ENCODE assay signal across 1 cellular context in the genomic region with DNA sequence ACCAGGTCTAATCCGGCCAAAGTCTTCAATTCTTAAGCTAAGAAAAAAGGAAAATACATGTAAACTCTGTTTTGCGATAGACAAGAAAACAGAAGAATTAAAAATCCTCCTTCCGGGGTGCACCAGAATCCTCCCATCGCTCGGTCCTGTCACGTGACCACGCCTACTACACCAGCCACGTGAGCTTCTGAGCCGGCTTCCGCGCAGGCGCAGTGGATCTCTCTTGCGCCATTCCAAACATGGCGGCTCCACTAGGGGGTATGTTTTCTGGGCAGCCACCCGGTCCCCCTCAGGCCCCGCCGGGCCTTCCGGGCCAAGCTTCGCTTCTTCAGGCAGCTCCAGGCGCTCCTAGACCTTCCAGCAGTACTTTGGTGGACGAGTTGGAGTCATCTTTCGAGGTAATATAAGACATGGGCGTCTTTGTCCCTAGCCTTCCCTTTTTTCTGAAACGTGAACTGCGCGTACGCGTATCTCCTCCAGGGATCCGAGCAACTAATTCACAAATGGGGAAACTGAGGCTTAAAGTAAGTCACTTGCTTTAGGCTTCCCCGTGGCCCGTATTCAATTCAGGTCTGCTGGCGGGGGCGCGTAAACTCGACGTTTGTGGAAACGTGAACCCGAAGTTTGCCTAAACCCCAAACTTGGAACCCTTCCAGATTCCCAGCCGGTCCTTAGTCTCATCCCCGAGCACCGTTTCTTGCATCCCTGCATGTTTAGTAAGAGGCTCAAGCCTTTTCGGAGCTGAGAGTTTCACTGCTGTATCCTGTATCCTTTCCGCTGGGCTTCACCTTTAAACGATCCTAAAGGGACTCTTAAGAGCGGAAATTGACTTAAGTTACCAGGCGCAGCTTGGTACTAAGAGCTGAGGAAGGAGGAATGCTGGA.
TF ChIP-seq lines count a peak whose summit lies in the region.

A gene with protein sequence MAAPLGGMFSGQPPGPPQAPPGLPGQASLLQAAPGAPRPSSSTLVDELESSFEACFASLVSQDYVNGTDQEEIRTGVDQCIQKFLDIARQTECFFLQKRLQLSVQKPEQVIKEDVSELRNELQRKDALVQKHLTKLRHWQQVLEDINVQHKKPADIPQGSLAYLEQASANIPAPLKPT (plus strand): TSS at position 226 of the 884 bp plus-strand sequence. CDS start 14 bp downstream, at position 240.

TF ChIP-seq in HepG2, 621 proteins besides CTCF, POLR2A, EP300 and RAD21 (continued from another document and continues in another):
- no peak for TF ChIP-seq MTA1 (CRISPR knock-in tag; IDR thresholded peaks at IDR 0.05; ENCODE audit: borderline replicate concordance)
- TF ChIP-seq ZBTB20 (CRISPR knock-in tag; IDR thresholded peaks at IDR 0.05; ENCODE audit: borderline replicate concordance, low read depth): no peak
- TF ChIP-seq ZNF772 (CRISPR knock-in tag; IDR thresholded peaks at IDR 0.05): no peak
- TF ChIP-seq ZNF703 (CRISPR knock-in tag; IDR thresholded peaks at IDR 0.05; ENCODE audit: borderline replicate concordance): no peak
- peak; percentile 89 for TF ChIP-seq TAF1 (CRISPR knock-in tag; IDR thresholded peaks at IDR 0.05)
- TF ChIP-seq CBX2 (IDR thresholded peaks at IDR 0.05; ENCODE audit: low read depth, low read length): no peak
- no peak for TF ChIP-seq CBX2 (CRISPR knock-in tag; IDR thresholded peaks at IDR 0.05; ENCODE audit: low read depth)
- no peak for TF ChIP-seq RBM22 (optimal IDR thresholded peaks at IDR 0.05; ENCODE audit: low read length)
- peak; percentile 42; the same call in 1 of the 2 replicates for TF ChIP-seq KLF11 (CRISPR knock-in tag; IDR thresholded peaks at IDR 0.05)
- no peak for TF ChIP-seq ZNF556 (CRISPR knock-in tag; IDR thresholded peaks at IDR 0.05; ENCODE audit: borderline replicate concordance)
- TF ChIP-seq, protein P1, sequence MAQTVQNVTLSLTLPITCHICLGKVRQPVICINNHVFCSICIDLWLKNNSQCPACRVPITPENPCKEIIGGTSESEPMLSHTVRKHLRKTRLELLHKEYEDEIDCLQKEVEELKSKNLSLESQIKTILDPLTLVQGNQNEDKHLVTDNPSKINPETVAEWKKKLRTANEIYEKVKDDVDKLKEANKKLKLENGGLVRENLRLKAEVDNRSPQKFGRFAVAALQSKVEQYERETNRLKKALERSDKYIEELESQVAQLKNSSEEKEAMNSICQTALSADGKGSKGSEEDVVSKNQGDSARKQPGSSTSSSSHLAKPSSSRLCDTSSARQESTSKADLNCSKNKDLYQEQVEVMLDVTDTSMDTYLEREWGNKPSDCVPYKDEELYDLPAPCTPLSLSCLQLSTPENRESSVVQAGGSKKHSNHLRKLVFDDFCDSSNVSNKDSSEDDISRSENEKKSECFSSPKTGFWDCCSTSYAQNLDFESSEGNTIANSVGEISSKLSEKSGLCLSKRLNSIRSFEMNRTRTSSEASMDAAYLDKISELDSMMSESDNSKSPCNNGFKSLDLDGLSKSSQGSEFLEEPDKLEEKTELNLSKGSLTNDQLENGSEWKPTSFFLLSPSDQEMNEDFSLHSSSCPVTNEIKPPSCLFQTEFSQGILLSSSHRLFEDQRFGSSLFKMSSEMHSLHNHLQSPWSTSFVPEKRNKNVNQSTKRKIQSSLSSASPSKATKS (CRISPR knock-in tag; IDR thresholded peaks at IDR 0.05): no peak
- TF ChIP-seq, protein P2, sequence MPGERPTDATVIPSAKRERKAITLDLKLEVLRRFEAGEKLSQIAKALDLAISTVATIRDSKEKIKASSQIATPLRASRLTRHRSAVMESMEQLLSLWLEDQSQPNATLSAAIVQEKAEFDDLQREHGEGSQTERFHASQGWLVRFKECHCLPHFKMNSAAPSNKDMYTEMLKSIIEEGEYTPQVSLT (CRISPR knock-in tag; IDR thresholded peaks at IDR 0.05; ENCODE audit: borderline replicate concordance, low read depth): no peak
- 0 out of 2 replicates have a peak, but pooled peaks have one; percentile 20 for TF ChIP-seq TARDBP (CRISPR knock-in tag; IDR thresholded peaks at IDR 0.05)
- TF ChIP-seq, protein P3, sequence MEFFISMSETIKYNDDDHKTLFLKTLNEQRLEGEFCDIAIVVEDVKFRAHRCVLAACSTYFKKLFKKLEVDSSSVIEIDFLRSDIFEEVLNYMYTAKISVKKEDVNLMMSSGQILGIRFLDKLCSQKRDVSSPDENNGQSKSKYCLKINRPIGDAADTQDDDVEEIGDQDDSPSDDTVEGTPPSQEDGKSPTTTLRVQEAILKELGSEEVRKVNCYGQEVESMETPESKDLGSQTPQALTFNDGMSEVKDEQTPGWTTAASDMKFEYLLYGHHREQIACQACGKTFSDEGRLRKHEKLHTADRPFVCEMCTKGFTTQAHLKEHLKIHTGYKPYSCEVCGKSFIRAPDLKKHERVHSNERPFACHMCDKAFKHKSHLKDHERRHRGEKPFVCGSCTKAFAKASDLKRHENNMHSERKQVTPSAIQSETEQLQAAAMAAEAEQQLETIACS (CRISPR knock-in tag; IDR thresholded peaks at IDR 0.05): 0 out of 2 replicates have a peak, but pooled peaks have one; percentile 22
- peak; percentile 46; the same call in 1 of the 2 replicates for TF ChIP-seq ZNF350 (CRISPR knock-in tag; IDR thresholded peaks at IDR 0.05; ENCODE audit: borderline replicate concordance, low read depth)
- peak; percentile 60 for TF ChIP-seq JARID2 (CRISPR knock-in tag; IDR thresholded peaks at IDR 0.05; ENCODE audit: insufficient replicate concordance)
- TF ChIP-seq, protein P4, sequence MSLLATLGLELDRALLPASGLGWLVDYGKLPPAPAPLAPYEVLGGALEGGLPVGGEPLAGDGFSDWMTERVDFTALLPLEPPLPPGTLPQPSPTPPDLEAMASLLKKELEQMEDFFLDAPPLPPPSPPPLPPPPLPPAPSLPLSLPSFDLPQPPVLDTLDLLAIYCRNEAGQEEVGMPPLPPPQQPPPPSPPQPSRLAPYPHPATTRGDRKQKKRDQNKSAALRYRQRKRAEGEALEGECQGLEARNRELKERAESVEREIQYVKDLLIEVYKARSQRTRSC (CRISPR knock-in tag; IDR thresholded peaks at IDR 0.05; ENCODE audit: low read depth): 0 out of 2 replicates have a peak, but pooled peaks have one; percentile 52
- TF ChIP-seq, protein P5, sequence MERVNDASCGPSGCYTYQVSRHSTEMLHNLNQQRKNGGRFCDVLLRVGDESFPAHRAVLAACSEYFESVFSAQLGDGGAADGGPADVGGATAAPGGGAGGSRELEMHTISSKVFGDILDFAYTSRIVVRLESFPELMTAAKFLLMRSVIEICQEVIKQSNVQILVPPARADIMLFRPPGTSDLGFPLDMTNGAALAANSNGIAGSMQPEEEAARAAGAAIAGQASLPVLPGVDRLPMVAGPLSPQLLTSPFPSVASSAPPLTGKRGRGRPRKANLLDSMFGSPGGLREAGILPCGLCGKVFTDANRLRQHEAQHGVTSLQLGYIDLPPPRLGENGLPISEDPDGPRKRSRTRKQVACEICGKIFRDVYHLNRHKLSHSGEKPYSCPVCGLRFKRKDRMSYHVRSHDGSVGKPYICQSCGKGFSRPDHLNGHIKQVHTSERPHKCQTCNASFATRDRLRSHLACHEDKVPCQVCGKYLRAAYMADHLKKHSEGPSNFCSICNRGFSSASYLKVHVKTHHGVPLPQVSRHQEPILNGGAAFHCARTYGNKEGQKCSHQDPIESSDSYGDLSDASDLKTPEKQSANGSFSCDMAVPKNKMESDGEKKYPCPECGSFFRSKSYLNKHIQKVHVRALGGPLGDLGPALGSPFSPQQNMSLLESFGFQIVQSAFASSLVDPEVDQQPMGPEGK (CRISPR knock-in tag; IDR thresholded peaks at IDR 0.05): no peak
- no peak for TF ChIP-seq RARA (CRISPR knock-in tag; IDR thresholded peaks at IDR 0.05)
- 0 out of 2 replicates have a peak, but pooled peaks have one; percentile 50 for TF ChIP-seq RBAK (CRISPR knock-in tag; IDR thresholded peaks at IDR 0.05)
- TF ChIP-seq RBM39 (IDR thresholded peaks at IDR 0.05; ENCODE audit: low read depth, low read length, poor library complexity, severe bottlenecking): no peak
- peak; percentile 76 for TF ChIP-seq ZFX (CRISPR knock-in tag; IDR thresholded peaks at IDR 0.05; ENCODE audit: low read depth)
- no peak for TF ChIP-seq KDM3A (CRISPR knock-in tag; IDR thresholded peaks at IDR 0.05; ENCODE audit: low read depth)
- TF ChIP-seq ZNF761 (CRISPR knock-in tag; conservative IDR thresholded peaks at IDR 0.05): 0 out of 2 replicates have a peak, but pooled peaks have one; percentile 24
- TF ChIP-seq ZNF776 (CRISPR knock-in tag; IDR thresholded peaks at IDR 0.05): no peak
- TF ChIP-seq HDAC2 (CRISPR knock-in tag; IDR thresholded peaks at IDR 0.05): peak; percentile 80
- no peak for TF ChIP-seq HOXA9 (CRISPR knock-in tag; IDR thresholded peaks at IDR 0.05; ENCODE audit: borderline replicate concordance)
- no peak for TF ChIP-seq CHCHD3 (CRISPR knock-in tag; IDR thresholded peaks at IDR 0.05)
- TF ChIP-seq ZFYVE20 (CRISPR knock-in tag; IDR thresholded peaks at IDR 0.05; ENCODE audit: borderline replicate concordance, low read depth): no peak
- peak; percentile 63; the same call in 1 of the 2 replicates for TF ChIP-seq HDAC1 (CRISPR knock-in tag; IDR thresholded peaks at IDR 0.05)
- peak; percentile 97 for TF ChIP-seq BHLHE40 (IDR thresholded peaks at IDR 0.05; ENCODE audit: low read length)
- TF ChIP-seq ZNF260 (CRISPR knock-in tag; IDR thresholded peaks at IDR 0.05; ENCODE audit: borderline replicate concordance, low read depth): no peak
- no peak for TF ChIP-seq SMAD3 (CRISPR knock-in tag; IDR thresholded peaks at IDR 0.05)
- TF ChIP-seq KDM5A (IDR thresholded peaks at IDR 0.05; ENCODE audit: borderline replicate concordance, low read length): peak; percentile 96
- 0 out of 2 replicates have a peak, but pooled peaks have one; percentile 25 for TF ChIP-seq ZNF143 (CRISPR knock-in tag; IDR thresholded peaks at IDR 0.05)
- no peak for TF ChIP-seq ZFAT (CRISPR knock-in tag; conservative IDR thresholded peaks at IDR 0.05)
- no peak for TF ChIP-seq SYNCRIP (IDR thresholded peaks at IDR 0.05; ENCODE audit: insufficient read depth, low read depth, low read length)
- TF ChIP-seq MZF1 (CRISPR knock-in tag; IDR thresholded peaks at IDR 0.05; ENCODE audit: borderline replicate concordance): 0 out of 2 replicates have a peak, but pooled peaks have one; percentile 51
- TF ChIP-seq MED1 (CRISPR knock-in tag; IDR thresholded peaks at IDR 0.05): peak; percentile 58
- 0 out of 2 replicates have a peak, but pooled peaks have one; percentile 59 for TF ChIP-seq ZFP82 (CRISPR knock-in tag; IDR thresholded peaks at IDR 0.05; ENCODE audit: borderline replicate concordance)
- TF ChIP-seq ZNF850 (CRISPR knock-in tag; conservative IDR thresholded peaks at IDR 0.05): no peak
- TF ChIP-seq SNAI1 (CRISPR knock-in tag; IDR thresholded peaks at IDR 0.05; ENCODE audit: borderline replicate concordance): no peak
- 0 out of 2 replicates have a peak, but pooled peaks have one; percentile 33 for TF ChIP-seq ZNF441 (CRISPR knock-in tag; IDR thresholded peaks at IDR 0.05; ENCODE audit: borderline replicate concordance)
- TF ChIP-seq, protein P6, sequence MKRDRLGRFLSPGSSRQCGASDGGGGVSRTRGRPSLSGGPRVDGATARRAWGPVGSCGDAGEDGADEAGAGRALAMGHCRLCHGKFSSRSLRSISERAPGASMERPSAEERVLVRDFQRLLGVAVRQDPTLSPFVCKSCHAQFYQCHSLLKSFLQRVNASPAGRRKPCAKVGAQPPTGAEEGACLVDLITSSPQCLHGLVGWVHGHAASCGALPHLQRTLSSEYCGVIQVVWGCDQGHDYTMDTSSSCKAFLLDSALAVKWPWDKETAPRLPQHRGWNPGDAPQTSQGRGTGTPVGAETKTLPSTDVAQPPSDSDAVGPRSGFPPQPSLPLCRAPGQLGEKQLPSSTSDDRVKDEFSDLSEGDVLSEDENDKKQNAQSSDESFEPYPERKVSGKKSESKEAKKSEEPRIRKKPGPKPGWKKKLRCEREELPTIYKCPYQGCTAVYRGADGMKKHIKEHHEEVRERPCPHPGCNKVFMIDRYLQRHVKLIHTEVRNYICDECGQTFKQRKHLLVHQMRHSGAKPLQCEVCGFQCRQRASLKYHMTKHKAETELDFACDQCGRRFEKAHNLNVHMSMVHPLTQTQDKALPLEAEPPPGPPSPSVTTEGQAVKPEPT (CRISPR knock-in tag; IDR thresholded peaks at IDR 0.05; ENCODE audit: low read depth): no peak
- no peak for TF ChIP-seq NONO (IDR thresholded peaks at IDR 0.05)
- TF ChIP-seq NONO (CRISPR knock-in tag; conservative IDR thresholded peaks at IDR 0.05): 0 out of 2 replicates have a peak, but pooled peaks have one; percentile 30
- TF ChIP-seq SIN3B (IDR thresholded peaks at IDR 0.05; ENCODE audit: low read length): peak; percentile 74
- TF ChIP-seq YEATS2 (CRISPR knock-in tag; IDR thresholded peaks at IDR 0.05; ENCODE audit: borderline replicate concordance): peak; percentile 75; the same call in 1 of the 2 replicates
- TF ChIP-seq, protein P7, sequence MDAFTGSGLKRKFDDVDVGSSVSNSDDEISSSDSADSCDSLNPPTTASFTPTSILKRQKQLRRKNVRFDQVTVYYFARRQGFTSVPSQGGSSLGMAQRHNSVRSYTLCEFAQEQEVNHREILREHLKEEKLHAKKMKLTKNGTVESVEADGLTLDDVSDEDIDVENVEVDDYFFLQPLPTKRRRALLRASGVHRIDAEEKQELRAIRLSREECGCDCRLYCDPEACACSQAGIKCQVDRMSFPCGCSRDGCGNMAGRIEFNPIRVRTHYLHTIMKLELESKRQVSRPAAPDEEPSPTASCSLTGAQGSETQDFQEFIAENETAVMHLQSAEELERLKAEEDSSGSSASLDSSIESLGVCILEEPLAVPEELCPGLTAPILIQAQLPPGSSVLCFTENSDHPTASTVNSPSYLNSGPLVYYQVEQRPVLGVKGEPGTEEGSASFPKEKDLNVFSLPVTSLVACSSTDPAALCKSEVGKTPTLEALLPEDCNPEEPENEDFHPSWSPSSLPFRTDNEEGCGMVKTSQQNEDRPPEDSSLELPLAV (CRISPR knock-in tag; conservative IDR thresholded peaks at IDR 0.05; ENCODE audit: low read depth): no peak
- TF ChIP-seq, protein P8, sequence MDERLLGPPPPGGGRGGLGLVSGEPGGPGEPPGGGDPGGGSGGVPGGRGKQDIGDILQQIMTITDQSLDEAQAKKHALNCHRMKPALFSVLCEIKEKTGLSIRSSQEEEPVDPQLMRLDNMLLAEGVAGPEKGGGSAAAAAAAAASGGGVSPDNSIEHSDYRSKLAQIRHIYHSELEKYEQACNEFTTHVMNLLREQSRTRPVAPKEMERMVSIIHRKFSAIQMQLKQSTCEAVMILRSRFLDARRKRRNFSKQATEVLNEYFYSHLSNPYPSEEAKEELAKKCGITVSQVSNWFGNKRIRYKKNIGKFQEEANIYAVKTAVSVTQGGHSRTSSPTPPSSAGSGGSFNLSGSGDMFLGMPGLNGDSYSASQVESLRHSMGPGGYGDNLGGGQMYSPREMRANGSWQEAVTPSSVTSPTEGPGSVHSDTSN (CRISPR knock-in tag; IDR thresholded peaks at IDR 0.05): no peak
- TF ChIP-seq, protein P9, sequence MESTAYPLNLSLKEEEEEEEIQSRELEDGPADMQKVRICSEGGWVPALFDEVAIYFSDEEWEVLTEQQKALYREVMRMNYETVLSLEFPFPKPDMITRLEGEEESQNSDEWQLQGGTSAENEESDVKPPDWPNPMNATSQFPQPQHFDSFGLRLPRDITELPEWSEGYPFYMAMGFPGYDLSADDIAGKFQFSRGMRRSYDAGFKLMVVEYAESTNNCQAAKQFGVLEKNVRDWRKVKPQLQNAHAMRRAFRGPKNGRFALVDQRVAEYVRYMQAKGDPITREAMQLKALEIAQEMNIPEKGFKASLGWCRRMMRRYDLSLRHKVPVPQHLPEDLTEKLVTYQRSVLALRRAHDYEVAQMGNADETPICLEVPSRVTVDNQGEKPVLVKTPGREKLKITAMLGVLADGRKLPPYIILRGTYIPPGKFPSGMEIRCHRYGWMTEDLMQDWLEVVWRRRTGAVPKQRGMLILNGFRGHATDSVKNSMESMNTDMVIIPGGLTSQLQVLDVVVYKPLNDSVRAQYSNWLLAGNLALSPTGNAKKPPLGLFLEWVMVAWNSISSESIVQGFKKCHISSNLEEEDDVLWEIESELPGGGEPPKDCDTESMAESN (CRISPR knock-in tag; conservative IDR thresholded peaks at IDR 0.05): 0 out of 2 replicates have a peak, but pooled peaks have one; percentile 56
- TF ChIP-seq RXRA (CRISPR knock-in tag; IDR thresholded peaks at IDR 0.05): 0 out of 2 replicates have a peak, but pooled peaks have one; percentile 35
